15 cellular contexts compared by ENCODE assay signal in the genomic region with DNA sequence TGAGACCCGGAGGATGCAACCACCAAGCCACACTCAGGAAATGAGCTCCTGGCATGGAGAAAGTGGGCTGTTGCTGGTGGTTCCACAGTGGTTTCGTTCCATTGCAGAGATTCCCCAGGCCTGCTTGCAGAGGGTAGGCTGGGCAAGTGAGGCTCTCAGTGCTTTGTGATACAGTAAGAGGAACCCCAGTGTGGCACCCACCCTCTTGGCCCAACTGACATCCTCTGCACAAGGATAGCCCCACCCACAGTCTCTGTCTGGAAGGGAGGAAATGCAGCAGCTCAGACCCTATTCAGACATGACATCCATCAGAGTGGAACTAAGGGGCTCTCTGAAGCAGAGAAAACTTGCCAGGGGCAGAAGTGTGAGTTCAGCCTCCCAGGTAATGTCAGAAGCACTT.
DNase-seq lines count a peak whose midpoint lies in the region; ATAC-seq and TF ChIP-seq lines count a peak whose summit lies in the region.
"Had no signal": no experiment of that assay in that cellular context is flagged by ENCODE, and none has a peak within 500 bp of the region (broad histone marks: within the 10 kb centered on the region; RNA-seq: fewer than 3 reads in every experiment).

No MANE protein-coding gene starts in this region.

- no peaks in the 10 kb centered on the region for H3K36me3 Mint-ChIP-seq in naive B cell

- H3K27ac ChIP-seq in right atrium auricular region (no peak overlapping the region), coronary artery (no peak overlapping the region)
- H3K27ac ChIP-seq: PC-9 had no signal

- H3K9me3 ChIP-seq in right atrium auricular region, result no peaks in the 10 kb centered on the region

- peaks cover 5 to 17% (median 6%) of the 10 kb centered on the region in 3 donors for H3K27me3 Mint-ChIP-seq in naive B cell

- intact Hi-C loops in Right ventricle myocardium superior (cut with DNase I), result no loop called here

- H3K4me3 ChIP-seq in right atrium auricular region (no peak overlapping the region), coronary artery (no peak overlapping the region)
- H3K4me3 ChIP-seq: PC-9 had no signal

- ATAC-seq in Right ventricle myocardium superior (ENCODE audit: poor library complexity), result no peak
- ATAC-seq in naive B cell (ENCODE audit: low read depth in 2 of 2), result peak; percentile 75 to 79
- no peak for ATAC-seq in HG02623 (IDR thresholded peaks at IDR 0.05; ENCODE audit: unreplicated experiment)
- no peak for ATAC-seq in GM21526 (IDR thresholded peaks at IDR 0.05; ENCODE audit: low FRiP score, unreplicated experiment)
- ATAC-seq in HG02884 (IDR thresholded peaks at IDR 0.05; ENCODE audit: unreplicated experiment), result no peak

- no peak overlapping the region for H3K4me3 Mint-ChIP-seq in naive B cell

- no peaks in the 10 kb centered on the region for H3K36me3 ChIP-seq in right atrium auricular region

- TF ChIP-seq CTCF in right atrium auricular region (IDR thresholded peaks at IDR 0.05) (no peak), coronary artery (IDR thresholded peaks at IDR 0.05) (no peak)

- H3K9me3 Mint-ChIP-seq in naive B cell, result no peaks in the 10 kb centered on the region

- DNase-seq in right atrium auricular region (ENCODE audit: low spot score) (peak; percentile 38), Right ventricle myocardium superior (no peak), coronary artery (ENCODE audit: low spot score) (peak; percentile 50), naive B cell (peak; percentile 5), NCI-H187 (lab: John Stamatoyannopoulos, UW) (no peak)
- DNase-seq: C1 segment of cervical spinal cord, DMS153, HCEC 1CT, NCI-H1930, NCI-H446 treated with DMSO at 0.1 percent for 48 hours, NCI-H774, PC-9 had no signal

- H3K4me1 ChIP-seq in right atrium auricular region, result no peaks in the 10 kb centered on the region

- H3K27ac Mint-ChIP-seq in naive B cell, result peak overlapping the region in 1 of 6 donors; percentile 27

- no peaks in the 10 kb centered on the region for H3K27me3 ChIP-seq in right atrium auricular region

- H3K4me1 Mint-ChIP-seq in naive B cell, result peaks cover 0 to 11% (median 9%) of the 10 kb centered on the region in 3 donors

Comparison
In these comparisons a context has a peak if more than half of its experiments do, and no peak if none do; other contexts are left out.
1. DNase-seq: peak in right atrium auricular region (single experiment), coronary artery (single experiment) and naive B cell (single experiment); none in Right ventricle myocardium superior (single experiment) and NCI-H187 (0 of 2).
2. ATAC-seq: peak in naive B cell (2 of 2); none in Right ventricle myocardium superior (single experiment), HG02623 (single experiment), GM21526 (single experiment) and HG02884 (single experiment).